15 cellular contexts compared by ENCODE assay signal in genomic region chr10:112755446-112756117, GRCh38.
A peak's percentile ranks its signal among the peaks of the same experiment; 100 is the strongest.
DNase-seq lines count a peak whose midpoint lies in the region; ATAC-seq and TF ChIP-seq lines count a peak whose summit lies in the region.
"Had no signal": no experiment of that assay in that cellular context is flagged by ENCODE, and none has a peak within 500 bp of the region (broad histone marks: within the 10 kb centered on the region; RNA-seq: fewer than 3 reads in every experiment).

No MANE protein-coding gene starts in this region.

- H3K36me3 Mint-ChIP-seq in progenitor cell of endocrine pancreas (ENCODE audit: insufficient read depth) = peaks cover 2% of the 10 kb centered on the region

- H3K4me3 Mint-ChIP-seq in progenitor cell of endocrine pancreas (ENCODE audit: low read depth) = peak overlapping the region; percentile 14

- TF ChIP-seq CTCF in progenitor cell of endocrine pancreas (IDR thresholded peaks at IDR 0.05; ENCODE audit: unreplicated experiment) = no peak

- H3K9me3 Mint-ChIP-seq in progenitor cell of endocrine pancreas (ENCODE audit: low read depth) = no peaks in the 10 kb centered on the region

- no peaks in the 10 kb centered on the region for H3K27me3 Mint-ChIP-seq in progenitor cell of endocrine pancreas

- DNase-seq in HuH-7 (ENCODE audit: low spot score) (peak; percentile 40), anterior cingulate cortex (lab: John Stamatoyannopoulos, UW) (peak in 34 of 58 donors; percentile 5 to 81 (median 24)), inferior parietal cortex (ENCODE audit: extremely low spot score) (peak; percentile 42), progenitor cell of endocrine pancreas (ENCODE audit: low spot score, unreplicated experiment) (no peak), NCI-H2196 treated with DMSO at 0.1 percent for 48 hours (lab: John Stamatoyannopoulos, UW; ENCODE audit: unreplicated experiment) (no peak), GM19238 (ENCODE audit: insufficient read length, low spot score) (no peak)
- DNase-seq: activated gamma-delta T cell treated with Interleukin-2 at 50 U/mL for 16 hours; DMS53; effector CD8-positive, alpha-beta T cell; GOT3; mesendoderm; MG63; stomach had no signal

- H3K4me1 Mint-ChIP-seq in progenitor cell of endocrine pancreas (ENCODE audit: low read depth) = peaks cover 44% of the 10 kb centered on the region

- H3K27ac Mint-ChIP-seq in progenitor cell of endocrine pancreas = peak overlapping the region; percentile 89

- ATAC-seq in esophagus mucosa (no peak), GM21619 (IDR thresholded peaks at IDR 0.05; ENCODE audit: unreplicated experiment) (no peak)

Comparison
In these comparisons a context has a peak if more than half of its experiments do, and no peak if none do; other contexts are left out.
1. DNase-seq: peak in HuH-7 (single experiment), anterior cingulate cortex (34 of 58) and inferior parietal cortex (single experiment); none in progenitor cell of endocrine pancreas (single experiment), NCI-H2196 treated with DMSO at 0.1 percent for 48 hours (single experiment) and GM19238 (single experiment).